9 cellular contexts compared by ENCODE assay signal in genomic region chr12:78209851-78210493, GRCh38.
DNase-seq lines count a peak whose midpoint lies in the region; ATAC-seq and TF ChIP-seq lines count a peak whose summit lies in the region.
"Had no signal": no experiment of that assay in that cellular context is flagged by ENCODE, and none has a peak within 500 bp of the region (broad histone marks: within the 10 kb centered on the region; RNA-seq: fewer than 3 reads in every experiment).

No MANE protein-coding gene starts in this region.

- BruUV-seq in A673 (replicated peaks; lab: Mats Ljungman, UMichigan) = no TSS peak

- H3K27ac ChIP-seq in A673 (ENCODE audit: low read depth, low read length, poor library complexity, severe bottlenecking) (no peak overlapping the region), right cardiac atrium (ENCODE audit: low read length) (peak overlapping the region; percentile 29)

- TF ChIP-seq CTCF in A673 (conservative IDR thresholded peaks at IDR 0.05; ENCODE audit: low read depth, low read length) = no peak

- H3K36me3 ChIP-seq in A673 (ENCODE audit: insufficient read depth, low read length, poor library complexity, severe bottlenecking) = no peaks in the 10 kb centered on the region

- no peaks in the 10 kb centered on the region for H3K9me3 ChIP-seq in A673 (ENCODE audit: low read depth, low read length, poor library complexity, severe bottlenecking)
- no peaks in the 10 kb centered on the region for H3K9me3 ChIP-seq in right cardiac atrium (ENCODE audit: control insufficient read depth, low read length)

- H3K4me1 ChIP-seq in A673 (ENCODE audit: insufficient read depth, low read length, poor library complexity, severe bottlenecking) (no peaks in the 10 kb centered on the region), right cardiac atrium (ENCODE audit: control insufficient read depth, insufficient read depth, low read length) (no peaks in the 10 kb centered on the region)

- CTCF ChIA-PET in A673 (lab: Charles Lee) = no interaction called here

- H3K27me3 ChIP-seq in A673 (replicated peaks; ENCODE audit: insufficient read depth, low read depth, low read length, poor library complexity) = no peaks in the 10 kb centered on the region
- H3K27me3 ChIP-seq in right cardiac atrium (ENCODE audit: control insufficient read depth, insufficient read depth) = no peaks in the 10 kb centered on the region

- H3K4me3 ChIP-seq in A673 (ENCODE audit: low read depth, low read length, poor library complexity, severe bottlenecking) (no peak overlapping the region), right cardiac atrium (ENCODE audit: low read length) (no peak overlapping the region)

- POLR2A ChIA-PET in A673 (lab: Charles Lee; ENCODE audit: low non-redundant PET) = no interaction called here

- ATAC-seq in right cardiac atrium = peak; percentile 67 to 77
- ATAC-seq in GM21737 (IDR thresholded peaks at IDR 0.05; ENCODE audit: unreplicated experiment) = no peak

- DNase-seq in A673 (ENCODE audit: low spot score) (peak; percentile 17), NCI-H1092 (lab: John Stamatoyannopoulos, UW) (peak; percentile 65), RPMI7951 (ENCODE audit: low read depth) (peak; percentile 47), right cardiac atrium (peak; percentile 24 to 67 (median 65)), activated gamma-delta T cell (lab: John Stamatoyannopoulos, UW) (no peak)
- DNase-seq in stimulated activated naive CD4-positive, alpha-beta T cell treated with Interleukin-2 at 50 U/mL for 16 hours (lab: John Stamatoyannopoulos, UW) = no peak
- DNase-seq in NK-92 treated with Interleukin-12 subunit alpha and Interleukin-12 subunit beta, amount 100 ng/mL, for 24 hours (lab: John Stamatoyannopoulos, UW) = no peak
- DNase-seq: SW 1271 had no signal

- WGBS in right cardiac atrium = 62% methylated on average over 12 of the region's 12 CpGs

- intact Hi-C loops in A673 (cut with micrococcal nuclease; ENCODE audit: unreplicated experiment) (no loop called here), right cardiac atrium (cut with DNase I) (no loop called here)

Comparison
In these comparisons a context has a peak if more than half of its experiments do, and no peak if none do; other contexts are left out.
1. DNase-seq: peak in A673 (single experiment), NCI-H1092 (single experiment), RPMI7951 (single experiment) and right cardiac atrium (3 of 3); none in stimulated activated naive CD4-positive, alpha-beta T cell treated with Interleukin-2 at 50 U/mL for 16 hours (single experiment), NK-92 treated with Interleukin-12 subunit alpha and Interleukin-12 subunit beta, amount 100 ng/mL, for 24 hours (single experiment) and activated gamma-delta T cell (single experiment).